Comparison of ENCODE assay signal across 8 cellular contexts in genomic region chrX:148380614-148381561, GRCh38.
DNase-seq lines count a peak whose midpoint lies in the region; ATAC-seq lines count a peak whose summit lies in the region.

No MANE protein-coding gene starts in this region.

- ATAC-seq in HG03175 (IDR thresholded peaks at IDR 0.05; ENCODE audit: unreplicated experiment) = peak; percentile 95
- peak; percentile 98 for ATAC-seq in stimulated activated naive CD8-positive, alpha-beta T cell treated with anti-CD3 and anti-CD28 coated beads, Interleukin-15, Interleukin-2, amounts not matched to agents 100 U/mL and 50 U/mL, for 24 hours

- peak; percentile 33 for DNase-seq in NK-92 treated with Interleukin-12 subunit alpha and Interleukin-12 subunit beta, amount 100 ng/mL, for 24 hours (lab: John Stamatoyannopoulos, UW)
- DNase-seq in NK-92 (lab: John Stamatoyannopoulos, UW; ENCODE audit: unreplicated experiment) (no peak), T-helper 22 cell (ENCODE audit: low read depth) (peak; percentile 13), foreskin melanocyte (peak; percentile 8), occipital lobe (lab: John Stamatoyannopoulos, UW) (no peak), T1000 (lab: John Stamatoyannopoulos, UW) (no peak)
- peak; percentile 40 for DNase-seq in stimulated activated naive CD8-positive, alpha-beta T cell treated with anti-CD3 and anti-CD28 coated beads, Interleukin-15, Interleukin-2, amounts not matched to agents 100 U/mL and 50 U/mL, for 24 hours

Comparison
In these comparisons a context has a peak if more than half of its experiments do, and no peak if none do; other contexts are left out.
1. DNase-seq: peak in NK-92 treated with Interleukin-12 subunit alpha and Interleukin-12 subunit beta, amount 100 ng/mL, for 24 hours (single experiment), T-helper 22 cell (single experiment), foreskin melanocyte (single experiment) and stimulated activated naive CD8-positive, alpha-beta T cell treated with anti-CD3 and anti-CD28 coated beads, Interleukin-15, Interleukin-2, amounts not matched to agents 100 U/mL and 50 U/mL, for 24 hours (single experiment); none in NK-92 (single experiment), occipital lobe (single experiment) and T1000 (single experiment).